Comparison of ENCODE assay signal across 12 cellular contexts in genomic region chr2:71101656-71102055, GRCh38. TPM values are rescaled to one million over a fixed set of nuclear protein-coding genes. Genes with fewer than 3 reads are reported as not detected.
DNase-seq lines count a peak whose midpoint lies in the region; ATAC-seq, FAIRE-seq and TF ChIP-seq lines count a peak whose summit lies in the region.
"Had no signal": no experiment of that assay in that cellular context is flagged by ENCODE, and none has a peak within 500 bp of the region (broad histone marks: within the 10 kb centered on the region; RNA-seq: fewer than 3 reads in every experiment).

No MANE protein-coding gene starts in this region.

- no peak for TF ChIP-seq POLR2A in esophagus squamous epithelium (IDR thresholded peaks at IDR 0.05)

- no peak for FAIRE-seq in RCC 7860 (lab: Jason Lieb, UNC)

- no peak for TF ChIP-seq CTCF in esophagus squamous epithelium (IDR thresholded peaks at IDR 0.05)

- no peaks in the 10 kb centered on the region for H3K9me3 ChIP-seq in esophagus squamous epithelium

- no peaks in the 10 kb centered on the region for H3K36me3 ChIP-seq in esophagus squamous epithelium

- ATAC-seq in HG03097 (IDR thresholded peaks at IDR 0.05; ENCODE audit: low FRiP score, unreplicated experiment) (no peak), GM21515 (IDR thresholded peaks at IDR 0.05; ENCODE audit: unreplicated experiment) (no peak)

- no peaks in the 10 kb centered on the region for H3K27me3 ChIP-seq in esophagus squamous epithelium

- intact Hi-C loops in esophagus squamous epithelium (cut with DNase I): no loop called here

- WGBS in esophagus squamous epithelium, 2 donors: 5 to 15% methylated on average over 1 to 2 of the region's 2 CpGs

- H3K4me1 ChIP-seq in esophagus squamous epithelium: peaks cover 9 to 39% (median 21%) of the 10 kb centered on the region in 3 donors

- no peak overlapping the region for H3K4me3 ChIP-seq in esophagus squamous epithelium

- peak overlapping the region; percentile 76 to 85 (median 81) for H3K27ac ChIP-seq in esophagus squamous epithelium

- DNase-seq in GM04504 (ENCODE audit: low read depth): peak; percentile 44
- peak; percentile 18 for DNase-seq in RCC 7860 (ENCODE audit: low spot score)
- no peak for DNase-seq in esophagus squamous epithelium (lab: John Stamatoyannopoulos, UW)
- peak; percentile 42 for DNase-seq in renal cortical epithelial cell (ENCODE audit: low read depth)
- DNase-seq in NCI-H128 (lab: John Stamatoyannopoulos, UW; ENCODE audit: unreplicated experiment): no peak
- no peak for DNase-seq in T-helper 1 cell
- DNase-seq: activated CD4-positive, alpha-beta T cell treated with anti-CD3 and anti-CD28 coated beads for 1 hour; nephron progenitor cell; SHP77 treated with DMSO at 0.1 percent for 48 hours; stimulated activated CD4-positive, alpha-beta T cell treated with anti-CD3 and anti-CD28 coated beads, Interleukin-2, amount 100 ng/mL, for 48 hours had no signal

RNA-seq across cellular contexts. Expression of gene MCEE, which starts 28.4 kb away (rescaled TPM):
- 10 to 100 TPM; 18.9 to 26.5 (median 21.6) TPM for total RNA-seq in esophagus squamous epithelium
- 5.5 and 6.6 TPM in 2 replicates for total RNA-seq in renal cortical epithelial cell

RNA-seq across cellular contexts. Expression of gene MPHOSPH10, which starts 28.8 kb away (rescaled TPM):
- 10 to 100 TPM; 18.9 to 33.0 (median 29.8) TPM for total RNA-seq in esophagus squamous epithelium
- 10.4 and 18.8 TPM in 2 replicates for total RNA-seq in renal cortical epithelial cell

RNA-seq across cellular contexts. Expression of gene NAGK, which starts 33.2 kb away (rescaled TPM):
- total RNA-seq in esophagus squamous epithelium (100 to 1,000 TPM in 3 of 4 donors, 10 to 100 TPM in 1; 87.5 to 278 (median 166) TPM), renal cortical epithelial cell (46.2 and 63.7 TPM in 2 replicates)

Comparison
In these comparisons a context has a peak if more than half of its experiments do, and no peak if none do; other contexts are left out.
1. DNase-seq: peak in GM04504 (single experiment), RCC 7860 (single experiment) and renal cortical epithelial cell (single experiment); none in esophagus squamous epithelium (single experiment), NCI-H128 (single experiment) and T-helper 1 cell (0 of 5).